In the genomic region with DNA sequence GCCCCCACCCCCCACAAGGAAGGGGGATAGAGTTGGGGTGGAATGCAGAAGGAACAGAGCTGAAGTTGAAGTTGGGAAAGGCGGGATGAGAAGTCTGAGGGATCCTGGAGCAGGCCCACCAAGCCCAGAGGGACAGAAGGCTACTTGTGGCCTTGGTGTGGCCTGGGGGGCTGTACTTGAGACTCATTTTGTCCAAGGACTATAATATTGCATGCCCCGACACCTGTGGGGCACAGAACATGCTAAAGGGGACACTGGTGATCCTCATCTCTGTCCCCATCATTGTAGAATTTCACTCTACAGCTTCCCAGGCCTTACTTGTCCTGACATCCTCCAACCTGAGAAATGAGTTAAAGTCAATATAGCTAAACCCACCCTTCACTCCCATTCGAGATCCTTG, we compare ENCODE assay signal across 13 cellular contexts. TPM values are rescaled to one million over a fixed set of nuclear protein-coding genes. Genes with fewer than 3 reads are reported as not detected.
DNase-seq lines count a peak whose midpoint lies in the region; ATAC-seq, FAIRE-seq and TF ChIP-seq lines count a peak whose summit lies in the region.
"Had no signal": no experiment of that assay in that cellular context is flagged by ENCODE, and none has a peak within 500 bp of the region (broad histone marks: within the 10 kb centered on the region; RNA-seq: fewer than 3 reads in every experiment).

No MANE protein-coding gene starts in this region.

- intact Hi-C loops in HepG2 (cut with micrococcal nuclease; ENCODE audit: unreplicated experiment), result no loop called here

- DNase-seq in GM12891 (ENCODE audit: insufficient read length, low spot score) (no peak), HepG2 (ENCODE audit: low spot score) (no peak), foreskin fibroblast (no peak), GM13977 (ENCODE audit: low spot score) (no peak)
- no peak for DNase-seq in stimulated activated naive B cell treated with anti-CD40 and anti-IgM and Interleukin-4, amounts not matched to agents 10 μg/mL and 1 μg/mL and 100 μg/mL, for 72 hours
- DNase-seq: DMS153, NCI-H2107 had no signal

- H3K4me3 ChIP-seq in HepG2 (replicated peaks in 1 of 3; ENCODE audit: insufficient read depth in 1 of 3, low read depth in 2 of 3, low read length in 3 of 3) (peak overlapping the region in 2 of 3 experiments; percentile 38 to 69; a peak in 3 of 6 replicates), foreskin fibroblast (ENCODE audit: low read depth in 1 of 2, low read length in 2 of 2) (no peak overlapping the region)

- ATAC-seq in activated T-helper 17 cell treated with anti-CD3 and anti-CD28 coated beads, Interleukin-2, amount 50 U/mL, for 72 hours (replicated peaks), result no peak
- ATAC-seq in HepG2, result no peak
- no peak for ATAC-seq in stimulated activated naive B cell treated with anti-CD40 and anti-IgM and Interleukin-4, amounts not matched to agents 10 μg/mL and 1 μg/mL and 100 μg/mL, for 72 hours (replicated peaks)
- ATAC-seq in GM19328 (IDR thresholded peaks at IDR 0.05; ENCODE audit: unreplicated experiment), result no peak
- ATAC-seq: activated CD4-positive, CD25-positive, alpha-beta regulatory T cell treated with anti-CD3 and anti-CD28 coated beads, Interleukin-2, amount 50 U/mL, for 24 hours had no signal

- peak overlapping the region; percentile 100 for H3K4me2 ChIP-seq in HepG2 (ENCODE audit: low read depth, low read length)

- H3K9ac ChIP-seq in HepG2 (ENCODE audit: insufficient read depth, low read depth, low read length), result no peak overlapping the region

- peaks cover 0 to 24% of the 10 kb centered on the region in 2 experiments; a peak in 4 of 5 replicates for H3K27me3 ChIP-seq in HepG2 (ENCODE audit: control insufficient read depth in 1 of 2, insufficient read depth in 2 of 2, low read length in 2 of 2)

- no peak for TF ChIP-seq EP300 in HepG2 (IDR thresholded peaks at IDR 0.05; ENCODE audit: low read depth in 2 of 2, low read length in 2 of 2)
- no peak for TF ChIP-seq EP300 in HepG2 (CRISPR knock-in tag; IDR thresholded peaks at IDR 0.05; ENCODE audit: borderline replicate concordance)

- TF ChIP-seq CTCF in HepG2 (CRISPR knock-in tag; IDR thresholded peaks at IDR 0.05) (no peak), foreskin fibroblast (IDR thresholded peaks at IDR 0.05; ENCODE audit: low read depth, low read length) (no peak), GM13977 (IDR thresholded peaks at IDR 0.05; ENCODE audit: extremely low read depth, insufficient read depth, missing control alignments) (no peak)

- in situ Hi-C loops in HepG2 (cut with HindIII; ENCODE audit: extremely low pct_ligation_motif_present, low pct_unique_long_range_greater_than_20kb), result loop anchor here (5.0 kb wide), 1 partner anchor 89 kb away; the partner anchor contains the start of genes SIAE and SPA17
- in situ Hi-C loops in GM13977 (cut with MboI; ENCODE audit: low pct_unique_long_range_greater_than_20kb, low sequenced_read_pairs, unreplicated experiment), result loop anchor here (5.0 kb wide), 1 partner anchor 89 kb away; the partner anchor contains the start of genes SIAE and SPA17

- no peak overlapping the region for H3K27ac Mint-ChIP-seq in activated T-helper 17 cell treated with anti-CD3 and anti-CD28 coated beads, Interleukin-2, amount 50 U/mL, for 72 hours
- H3K27ac Mint-ChIP-seq in stimulated activated naive B cell treated with anti-CD40 and anti-IgM and Interleukin-4, amounts not matched to agents 10 μg/mL and 1 μg/mL and 100 μg/mL, for 72 hours, result no peak overlapping the region

- whole genome bisulfite sequencing in HepG2 (ENCODE audit: low lambda C conversion rate), result 42% methylated on average over 3 of the region's 3 CpGs

- POLR2A ChIA-PET in HepG2 (lab: Yijun Ruan, JAX), result interaction anchor here (3.5 kb wide), 1 partner anchor 14 kb away, joined by 16 read pairs; no protein-coding TSS in a partner anchor

- CTCF ChIA-PET in HepG2 (lab: Yijun Ruan, JAX; ENCODE audit: low intra/inter-chr PET ratio, low total read pairs), result interaction anchor here (2.9 kb wide), 1 partner anchor 92 kb away, joined by 19 read pairs; no protein-coding TSS in a partner anchor

- TF ChIP-seq POLR2A in GM12891 (IDR thresholded peaks at IDR 0.05; ENCODE audit: low read depth, low read length) (no peak), HepG2 (IDR thresholded peaks at IDR 0.05; ENCODE audit: insufficient read depth in 1 of 2, low read depth in 2 of 2, low read length in 2 of 2) (no peak)

- peaks cover 55% of the 10 kb centered on the region for H3K4me1 ChIP-seq in HepG2 (ENCODE audit: insufficient read depth, low read length)

- H3K9me3 ChIP-seq in HepG2 (ENCODE audit: low read length), result no peaks in the 10 kb centered on the region

- peaks cover 9% of the 10 kb centered on the region for H3K36me3 Mint-ChIP-seq in activated T-helper 17 cell treated with anti-CD3 and anti-CD28 coated beads, Interleukin-2, amount 50 U/mL, for 72 hours (ENCODE audit: low read depth)
- peaks cover 1 to 3% of the 10 kb centered on the region in 2 donors for H3K36me3 Mint-ChIP-seq in stimulated activated naive B cell treated with anti-CD40 and anti-IgM and Interleukin-4, amounts not matched to agents 10 μg/mL and 1 μg/mL and 100 μg/mL, for 72 hours

- H3K27ac ChIP-seq in HepG2 (ENCODE audit: extremely low read length, insufficient read depth, low read length), result no peak overlapping the region
- H3K27ac ChIP-seq: epithelial cell of prostate had no signal

- H3K27me3 Mint-ChIP-seq in activated T-helper 17 cell treated with anti-CD3 and anti-CD28 coated beads, Interleukin-2, amount 50 U/mL, for 72 hours, result peaks cover 37% of the 10 kb centered on the region
- no peaks in the 10 kb centered on the region for H3K27me3 Mint-ChIP-seq in stimulated activated naive B cell treated with anti-CD40 and anti-IgM and Interleukin-4, amounts not matched to agents 10 μg/mL and 1 μg/mL and 100 μg/mL, for 72 hours

- no peaks in the 10 kb centered on the region for H3K36me3 ChIP-seq in HepG2 (replicated peaks in 1 of 2; ENCODE audit: control insufficient read depth in 1 of 2, insufficient read depth in 2 of 2, low read length in 2 of 2)

- H4K20me1 ChIP-seq in HepG2 (ENCODE audit: insufficient read depth, low read length), result no peaks in the 10 kb centered on the region

- no peak overlapping the region for H2AFZ ChIP-seq in HepG2 (ENCODE audit: low read length)

- no peaks in the 10 kb centered on the region for H3K9me3 Mint-ChIP-seq in activated T-helper 17 cell treated with anti-CD3 and anti-CD28 coated beads, Interleukin-2, amount 50 U/mL, for 72 hours
- H3K9me3 Mint-ChIP-seq in stimulated activated naive B cell treated with anti-CD40 and anti-IgM and Interleukin-4, amounts not matched to agents 10 μg/mL and 1 μg/mL and 100 μg/mL, for 72 hours, result no peaks in the 10 kb centered on the region

- no TSS peak for BruUV-seq in HepG2 (replicated peaks; lab: Mats Ljungman, UMichigan)

- H3K4me3 Mint-ChIP-seq in activated T-helper 17 cell treated with anti-CD3 and anti-CD28 coated beads, Interleukin-2, amount 50 U/mL, for 72 hours, result peak overlapping the region; percentile 62
- H3K4me3 Mint-ChIP-seq in stimulated activated naive B cell treated with anti-CD40 and anti-IgM and Interleukin-4, amounts not matched to agents 10 μg/mL and 1 μg/mL and 100 μg/mL, for 72 hours, result peak overlapping the region; percentile 73 to 81

- TF ChIP-seq RAD21 in HepG2 (CRISPR knock-in tag; IDR thresholded peaks at IDR 0.05), result no peak

- FAIRE-seq in GM12891 (lab: Jason Lieb, UNC), result peak; percentile 78
- FAIRE-seq in HepG2 (lab: Jason Lieb, UNC), result no peak
- FAIRE-seq: keratinocyte had no signal

- H3K79me2 ChIP-seq in HepG2 (ENCODE audit: insufficient read depth, low read length), result no peaks in the 10 kb centered on the region

- H3K4me1 Mint-ChIP-seq in activated T-helper 17 cell treated with anti-CD3 and anti-CD28 coated beads, Interleukin-2, amount 50 U/mL, for 72 hours, result peaks cover 5% of the 10 kb centered on the region
- H3K4me1 Mint-ChIP-seq in stimulated activated naive B cell treated with anti-CD40 and anti-IgM and Interleukin-4, amounts not matched to agents 10 μg/mL and 1 μg/mL and 100 μg/mL, for 72 hours, result peaks cover 31 to 53% of the 10 kb centered on the region in 2 donors

RNA-seq across cellular contexts. Expression of gene ESAM, which starts 1.3 kb away (rescaled TPM):
- polyA plus RNA-seq in GM12891 (2012; ENCODE audit: low read depth, missing spikeins), result 17.2 TPM
- total RNA-seq in activated T-helper 17 cell treated with anti-CD3 and anti-CD28 coated beads, Interleukin-2, amount 50 U/mL, for 72 hours, result under 1 TPM; 0.50 to 0.84 TPM
- total RNA-seq in HepG2 (2016; rRNA removed; fragmentation: Illumina TruSeq; extraction: Trizol), result 0.48 and 1.2 TPM in 2 replicates
- 0.44 and 0.51 TPM in 2 replicates for total RNA-seq in HepG2 (2016; cell fraction: cytosol; rRNA removed; fragmentation: Illumina TruSeq; extraction: Trizol; ENCODE audit: low read depth)
- 0.33 and 1.5 TPM in 2 replicates for total RNA-seq in HepG2 (2016; cell fraction: insoluble cytoplasmic fraction; rRNA removed; fragmentation: Illumina TruSeq; extraction: Trizol)
- total RNA-seq in HepG2 (2016; cell fraction: membrane; rRNA removed; fragmentation: Illumina TruSeq; extraction: Trizol), result 0.65 and 0.80 TPM in 2 replicates
- 1.5 and 1.9 TPM in 2 replicates for total RNA-seq in HepG2 (2016; cell fraction: nucleus; rRNA removed; fragmentation: Illumina TruSeq; extraction: Trizol)
- polyA plus RNA-seq in HepG2 (2011; rRNA removed), result 6.3 and 6.8 TPM in 2 replicates
- 2.8 and 4.8 TPM in 2 replicates for polyA plus RNA-seq in HepG2 (2011; cell fraction: cytosol; rRNA removed)
- polyA plus RNA-seq in HepG2 (2011; cell fraction: nucleus; rRNA removed), result 5.1 and 7.8 TPM in 2 replicates
- 0.59 and 0.89 TPM in 2 replicates for polyA plus RNA-seq in HepG2 (2012)
- 0.98 and 1.0 TPM in 2 replicates for polyA plus RNA-seq in HepG2 (2016; cell fraction: cytosol; fragmentation: Illumina TruSeq; extraction: Trizol; ENCODE audit: low read depth)
- 0.95 and 1.4 TPM in 2 replicates for polyA plus RNA-seq in HepG2 (2016; cell fraction: insoluble cytoplasmic fraction; fragmentation: Illumina TruSeq; extraction: Trizol; ENCODE audit: low read depth)
- polyA plus RNA-seq in HepG2 (2016; cell fraction: membrane; fragmentation: Illumina TruSeq; extraction: Trizol; ENCODE audit: low read depth), result 0.85 and 1.4 TPM in 2 replicates
- 2.5 and 3.0 TPM in 2 replicates for polyA plus RNA-seq in HepG2 (2016; cell fraction: nucleus; fragmentation: Illumina TruSeq; extraction: Trizol; ENCODE audit: insufficient read depth, low read depth)
- polyA minus RNA-seq in HepG2 (2011; rRNA and poly(A)+ RNA removed; ENCODE audit: low replicate concordance), result 3.0 and 4.4 TPM in 2 replicates
- polyA minus RNA-seq in HepG2 (2011; cell fraction: cytosol; rRNA and poly(A)+ RNA removed), result 1.8 and 2.2 TPM in 2 replicates
- 1.9 and 3.0 TPM in 2 replicates for polyA minus RNA-seq in HepG2 (2011; cell fraction: nucleus; rRNA and poly(A)+ RNA removed)
- total RNA-seq: RPMI7951 had no signal

RNA-seq across cellular contexts. Expression of gene VSIG2, which starts 8.8 kb away (rescaled TPM):
- polyA plus RNA-seq in GM12891 (2012; ENCODE audit: low read depth, missing spikeins), result 0.13 TPM
- total RNA-seq in activated T-helper 17 cell treated with anti-CD3 and anti-CD28 coated beads, Interleukin-2, amount 50 U/mL, for 72 hours, result not detected
- total RNA-seq in HepG2 (2016; rRNA removed; fragmentation: Illumina TruSeq; extraction: Trizol), result 0.46 and 0.80 TPM in 2 replicates
- 0.44 and 0.71 TPM in 2 replicates for total RNA-seq in HepG2 (2016; cell fraction: cytosol; rRNA removed; fragmentation: Illumina TruSeq; extraction: Trizol; ENCODE audit: low read depth)
- total RNA-seq in HepG2 (2016; cell fraction: insoluble cytoplasmic fraction; rRNA removed; fragmentation: Illumina TruSeq; extraction: Trizol), result 0.16 and 0.37 TPM in 2 replicates
- 0.49 and 0.62 TPM in 2 replicates for total RNA-seq in HepG2 (2016; cell fraction: membrane; rRNA removed; fragmentation: Illumina TruSeq; extraction: Trizol)
- total RNA-seq in HepG2 (2016; cell fraction: nucleus; rRNA removed; fragmentation: Illumina TruSeq; extraction: Trizol), result 0.66 and 0.68 TPM in 2 replicates
- polyA plus RNA-seq in HepG2 (2011; rRNA removed), result 2.7 and 3.5 TPM in 2 replicates
- polyA plus RNA-seq in HepG2 (2011; cell fraction: cytosol; rRNA removed), result 2.0 and 3.1 TPM in 2 replicates
- polyA plus RNA-seq in HepG2 (2011; cell fraction: nucleus; rRNA removed), result 3.6 and 3.8 TPM in 2 replicates
- polyA plus RNA-seq in HepG2 (2012), result 0.79 and 1.0 TPM in 2 replicates
- 0.61 and 0.80 TPM in 2 replicates for polyA plus RNA-seq in HepG2 (2016; cell fraction: cytosol; fragmentation: Illumina TruSeq; extraction: Trizol; ENCODE audit: low read depth)
- polyA plus RNA-seq in HepG2 (2016; cell fraction: insoluble cytoplasmic fraction; fragmentation: Illumina TruSeq; extraction: Trizol; ENCODE audit: low read depth), result 0.58 TPM in 1 of 2 replicates, not detected in the other
- polyA plus RNA-seq in HepG2 (2016; cell fraction: membrane; fragmentation: Illumina TruSeq; extraction: Trizol; ENCODE audit: low read depth), result 0.61 and 0.72 TPM in 2 replicates
- polyA plus RNA-seq in HepG2 (2016; cell fraction: nucleus; fragmentation: Illumina TruSeq; extraction: Trizol; ENCODE audit: insufficient read depth, low read depth), result 0.99 and 1.3 TPM in 2 replicates
- 2.1 TPM in 1 of 2 replicates, not detected in the other for polyA minus RNA-seq in HepG2 (2011; rRNA and poly(A)+ RNA removed; ENCODE audit: low replicate concordance)
- 0.49 TPM in 1 of 2 replicates, not detected in the other for polyA minus RNA-seq in HepG2 (2011; cell fraction: cytosol; rRNA and poly(A)+ RNA removed)
- 0.39 TPM in 1 of 2 replicates, not detected in the other for polyA minus RNA-seq in HepG2 (2011; cell fraction: nucleus; rRNA and poly(A)+ RNA removed)
- total RNA-seq: RPMI7951 had no signal
- polyA plus RNA-seq: keratinocyte had no signal

RNA-seq across cellular contexts. Expression of gene NRGN, which starts 21.1 kb away (rescaled TPM):
- 1.4 TPM for polyA plus RNA-seq in GM12891 (2012; ENCODE audit: low read depth, missing spikeins)
- 1 to 10 TPM; 7.3 to 8.0 TPM for total RNA-seq in activated T-helper 17 cell treated with anti-CD3 and anti-CD28 coated beads, Interleukin-2, amount 50 U/mL, for 72 hours
- 0.18 TPM in 1 of 2 replicates, not detected in the other for total RNA-seq in HepG2 (2016; rRNA removed; fragmentation: Illumina TruSeq; extraction: Trizol)
- total RNA-seq in HepG2 (2016; cell fraction: cytosol; rRNA removed; fragmentation: Illumina TruSeq; extraction: Trizol; ENCODE audit: low read depth), result not detected in 2 replicates
- 0.19 TPM in 1 of 2 replicates, not detected in the other for total RNA-seq in HepG2 (2016; cell fraction: insoluble cytoplasmic fraction; rRNA removed; fragmentation: Illumina TruSeq; extraction: Trizol)
- not detected in 2 replicates for total RNA-seq in HepG2 (2016; cell fraction: membrane; rRNA removed; fragmentation: Illumina TruSeq; extraction: Trizol)
- 0.34 and 0.47 TPM in 2 replicates for total RNA-seq in HepG2 (2016; cell fraction: nucleus; rRNA removed; fragmentation: Illumina TruSeq; extraction: Trizol)
- polyA plus RNA-seq in HepG2 (2011; rRNA removed), result 0.12 and 0.22 TPM in 2 replicates
- 0.14 and 0.28 TPM in 2 replicates for polyA plus RNA-seq in HepG2 (2011; cell fraction: cytosol; rRNA removed)
- polyA plus RNA-seq in HepG2 (2011; cell fraction: nucleus; rRNA removed), result 0.97 and 1.5 TPM in 2 replicates
- polyA plus RNA-seq in HepG2 (2012), result 0.17 and 0.63 TPM in 2 replicates
- 0.25 and 0.49 TPM in 2 replicates for polyA plus RNA-seq in HepG2 (2016; cell fraction: cytosol; fragmentation: Illumina TruSeq; extraction: Trizol; ENCODE audit: low read depth)
- 0.46 and 0.95 TPM in 2 replicates for polyA plus RNA-seq in HepG2 (2016; cell fraction: insoluble cytoplasmic fraction; fragmentation: Illumina TruSeq; extraction: Trizol; ENCODE audit: low read depth)
- 0.40 and 0.63 TPM in 2 replicates for polyA plus RNA-seq in HepG2 (2016; cell fraction: membrane; fragmentation: Illumina TruSeq; extraction: Trizol; ENCODE audit: low read depth)
- polyA plus RNA-seq in HepG2 (2016; cell fraction: nucleus; fragmentation: Illumina TruSeq; extraction: Trizol; ENCODE audit: insufficient read depth, low read depth), result 0.44 and 0.90 TPM in 2 replicates
- 0.98 and 1.9 TPM in 2 replicates for polyA minus RNA-seq in HepG2 (2011; rRNA and poly(A)+ RNA removed; ENCODE audit: low replicate concordance)
- polyA minus RNA-seq in HepG2 (2011; cell fraction: cytosol; rRNA and poly(A)+ RNA removed), result not detected in 2 replicates
- not detected in 2 replicates for polyA minus RNA-seq in HepG2 (2011; cell fraction: nucleus; rRNA and poly(A)+ RNA removed)

RNA-seq across cellular contexts. Expression of gene MSANTD2, which starts 39.4 kb away (rescaled TPM):
- 2.7 TPM for polyA plus RNA-seq in GM12891 (2012; ENCODE audit: low read depth, missing spikeins)
- 10 to 100 TPM in 1 of 2 donors, 1 to 10 TPM in 1; 6.9 to 10.6 TPM for total RNA-seq in activated T-helper 17 cell treated with anti-CD3 and anti-CD28 coated beads, Interleukin-2, amount 50 U/mL, for 72 hours
- total RNA-seq in HepG2 (2016; rRNA removed; fragmentation: Illumina TruSeq; extraction: Trizol), result 6.8 and 10.1 TPM in 2 replicates
- 2.0 and 2.6 TPM in 2 replicates for total RNA-seq in HepG2 (2016; cell fraction: cytosol; rRNA removed; fragmentation: Illumina TruSeq; extraction: Trizol; ENCODE audit: low read depth)
- 5.6 and 10.3 TPM in 2 replicates for total RNA-seq in HepG2 (2016; cell fraction: insoluble cytoplasmic fraction; rRNA removed; fragmentation: Illumina TruSeq; extraction: Trizol)
- 4.5 and 5.1 TPM in 2 replicates for total RNA-seq in HepG2 (2016; cell fraction: membrane; rRNA removed; fragmentation: Illumina TruSeq; extraction: Trizol)
- 15.8 and 18.9 TPM in 2 replicates for total RNA-seq in HepG2 (2016; cell fraction: nucleus; rRNA removed; fragmentation: Illumina TruSeq; extraction: Trizol)
- 7.5 and 8.7 TPM in 2 replicates for polyA plus RNA-seq in HepG2 (2011; rRNA removed)
- polyA plus RNA-seq in HepG2 (2011; cell fraction: cytosol; rRNA removed), result 2.1 and 2.7 TPM in 2 replicates
- polyA plus RNA-seq in HepG2 (2011; cell fraction: nucleus; rRNA removed), result 19.4 and 25.6 TPM in 2 replicates
- polyA plus RNA-seq in HepG2 (2012), result 6.6 and 7.1 TPM in 2 replicates
- polyA plus RNA-seq in HepG2 (2016; cell fraction: cytosol; fragmentation: Illumina TruSeq; extraction: Trizol; ENCODE audit: low read depth), result 1.8 and 2.2 TPM in 2 replicates
- 7.1 and 7.6 TPM in 2 replicates for polyA plus RNA-seq in HepG2 (2016; cell fraction: insoluble cytoplasmic fraction; fragmentation: Illumina TruSeq; extraction: Trizol; ENCODE audit: low read depth)
- 3.7 and 3.8 TPM in 2 replicates for polyA plus RNA-seq in HepG2 (2016; cell fraction: membrane; fragmentation: Illumina TruSeq; extraction: Trizol; ENCODE audit: low read depth)
- 45.5 and 49.8 TPM in 2 replicates for polyA plus RNA-seq in HepG2 (2016; cell fraction: nucleus; fragmentation: Illumina TruSeq; extraction: Trizol; ENCODE audit: insufficient read depth, low read depth)
- polyA minus RNA-seq in HepG2 (2011; rRNA and poly(A)+ RNA removed; ENCODE audit: low replicate concordance), result 1.6 and 4.0 TPM in 2 replicates
- polyA minus RNA-seq in HepG2 (2011; cell fraction: cytosol; rRNA and poly(A)+ RNA removed), result 2.7 and 4.0 TPM in 2 replicates
- 14.8 and 19.6 TPM in 2 replicates for polyA minus RNA-seq in HepG2 (2011; cell fraction: nucleus; rRNA and poly(A)+ RNA removed)

Comparison
In these comparisons a context has a peak if more than half of its experiments do, and no peak if none do; other contexts are left out.
1. H3K4me3 ChIP-seq: peak in HepG2 (2 of 3); none in foreskin fibroblast (0 of 2).